14 cellular contexts compared by ENCODE assay signal in genomic region chr3:194494951-194495374, GRCh38. TPM values are rescaled to one million over a fixed set of nuclear protein-coding genes. Genes with fewer than 3 reads are reported as not detected.
DNase-seq lines count a peak whose midpoint lies in the region; ATAC-seq and TF ChIP-seq lines count a peak whose summit lies in the region.
"Had no signal": no experiment of that assay in that cellular context is flagged by ENCODE, and none has a peak within 500 bp of the region (broad histone marks: within the 10 kb centered on the region; RNA-seq: fewer than 3 reads in every experiment).

No MANE protein-coding gene starts in this region.

- ATAC-seq in GM21360 (IDR thresholded peaks at IDR 0.05; ENCODE audit: unreplicated experiment) (no peak), GM19452 (IDR thresholded peaks at IDR 0.05; ENCODE audit: unreplicated experiment) (no peak)
- ATAC-seq: activated T-cell treated with anti-CD3 and anti-CD28 coated beads, Interleukin-2, amount 50 U/mL, for 4 hours; gastrocnemius medialis; right cardiac atrium had no signal

- DNase-seq in Caki2 (ENCODE audit: low read depth) (peak; percentile 21), MG63 (peak; percentile 23), fibroblast of mammary gland (ENCODE audit: low read depth) (peak; percentile 37), pons (ENCODE audit: low spot score) (peak; percentile 42), NCI-H1694 treated with DMSO at 0.1 percent for 48 hours (lab: John Stamatoyannopoulos, UW) (no peak)
- DNase-seq: activated CD4-positive, alpha-beta T cell treated with anti-CD3 and anti-CD28 coated beads, Interleukin-2, amount 50 U/mL, for 48 hours; activated T-cell treated with anti-CD3 and anti-CD28 coated beads, Interleukin-2, amount 50 U/mL, for 4 hours; gastrocnemius medialis; nephron progenitor cell; stimulated activated CD4-positive, alpha-beta T cell treated with anti-CD3 and anti-CD28 coated beads, Interleukin-2, amount 100 ng/mL, for 24 hours had no signal

- H3K4me3 ChIP-seq in MG63 = no peak overlapping the region
- no peak overlapping the region for H3K4me3 ChIP-seq in fibroblast of mammary gland (ENCODE audit: control insufficient read depth, low read depth, low read length)
- H3K4me3 ChIP-seq: BLaER1 treated with 17β-estradiol and CSF1 and Interleukin-3, amounts not matched to agents 10 nM and 100 nM; gastrocnemius medialis had no signal

- no peaks in the 10 kb centered on the region for H3K9me3 ChIP-seq in MG63
- H3K9me3 ChIP-seq: BLaER1 treated with 17β-estradiol and CSF1 and Interleukin-3, amounts not matched to agents 10 nM and 100 nM; gastrocnemius medialis had no signal

- TF ChIP-seq CTCF in fibroblast of mammary gland (conservative IDR thresholded peaks at IDR 0.05; ENCODE audit: control insufficient read depth, insufficient read depth, low read depth, low read length) = no peak

- in situ Hi-C loops in Caki2 (cut with HindIII; ENCODE audit: low pct_unique_long_range_greater_than_20kb, low sequenced_read_pairs) = no loop called here

- no peaks in the 10 kb centered on the region; the same call in 1 of the 2 replicates for H3K36me3 ChIP-seq in MG63
- H3K36me3 ChIP-seq: BLaER1 treated with 17β-estradiol and CSF1 and Interleukin-3, amounts not matched to agents 10 nM and 100 nM; gastrocnemius medialis had no signal

- H3K27me3 ChIP-seq in MG63 = no peaks in the 10 kb centered on the region
- H3K27me3 ChIP-seq: BLaER1 treated with 17β-estradiol and CSF1 and Interleukin-3, amounts not matched to agents 10 nM and 100 nM; gastrocnemius medialis had no signal

RNA-seq across cellular contexts. Expression of gene ATP13A3, which starts 8.2 kb away (rescaled TPM):
- total RNA-seq in Caki2 (2014; rRNA removed; shearing (Covaris generic); ENCODE audit: low replicate concordance) = 47.7 and 91.8 TPM in 2 replicates
- total RNA-seq in MG63 (2014; rRNA removed; shearing (Covaris generic); ENCODE audit: low replicate concordance) = 76.9 and 103 TPM in 2 replicates
